In genomic region chr11:98434296-98434695, GRCh38 we compare ENCODE assay signal across 27 cellular contexts.
"Had no signal": no experiment of that assay in that cellular context is flagged by ENCODE, and none has a peak within 500 bp of the region (broad histone marks: within the 10 kb centered on the region; RNA-seq: fewer than 3 reads in every experiment).

No MANE protein-coding gene starts in this region.

- H3K27ac Mint-ChIP-seq: activated CD4-positive, alpha-beta T cell treated with anti-CD3 and anti-CD28 coated beads, Interleukin-2, amount 10 ng/mL, durations not matched to agents 7 days and 5 days; activated CD8-positive, alpha-beta T cell treated with anti-CD3 and anti-CD28 coated beads for 36 hours; activated naive CD4-positive, alpha-beta T cell treated with anti-CD3 and anti-CD28 coated beads for 36 hours; activated naive CD4-positive, alpha-beta T cell treated with anti-CD3 and anti-CD28 coated beads, Interleukin-2, amount 50 U/mL, for 24 hours; activated naive CD8-positive, alpha-beta T cell treated with anti-CD3 and anti-CD28 coated beads for 36 hours; activated naive CD8-positive, alpha-beta T cell treated with anti-CD3 and anti-CD28 coated beads, Interleukin-2, amount 50 U/mL, for 24 hours; activated T-helper 17 cell treated with anti-CD3 and anti-CD28 coated beads, Interleukin-2, amount 50 U/mL, for 72 hours; T-helper 17 cell; T-helper 2 cell treated with Interferon-gamma antibody and Interleukin-4, amounts not matched to agents 5 μg/mL and 100 μg/mL, for 36 hours; WTC11 had no signal

- ATAC-seq: activated CD8-positive, alpha-beta T cell treated with anti-CD3 and anti-CD28 coated beads for 36 hours; activated naive CD8-positive, alpha-beta T cell treated with anti-CD3 and anti-CD28 coated beads, Interleukin-2, amount 50 U/mL, for 24 hours; activated T-cell treated with anti-CD3 and anti-CD28 coated beads, Interleukin-2, amount 50 U/mL, for 4 hours; activated T-helper 17 cell treated with anti-CD3 and anti-CD28 coated beads, Interleukin-2, amount 50 U/mL, for 72 hours; body of pancreas; esophagus mucosa; T-helper 17 cell; WTC11 had no signal

- H3K27me3 ChIP-seq: adrenal gland, body of pancreas, colonic mucosa had no signal

- H3K4me3 Mint-ChIP-seq: activated CD4-positive, alpha-beta T cell treated with anti-CD3 and anti-CD28 coated beads, Interleukin-2, amount 10 ng/mL, durations not matched to agents 7 days and 5 days; activated CD8-positive, alpha-beta T cell treated with anti-CD3 and anti-CD28 coated beads for 36 hours; activated naive CD4-positive, alpha-beta T cell treated with anti-CD3 and anti-CD28 coated beads for 36 hours; activated naive CD4-positive, alpha-beta T cell treated with anti-CD3 and anti-CD28 coated beads, Interleukin-2, amount 50 U/mL, for 24 hours; activated naive CD8-positive, alpha-beta T cell treated with anti-CD3 and anti-CD28 coated beads for 36 hours; activated naive CD8-positive, alpha-beta T cell treated with anti-CD3 and anti-CD28 coated beads, Interleukin-2, amount 50 U/mL, for 24 hours; activated T-cell treated with anti-CD3 and anti-CD28 coated beads, Interleukin-2, amount 50 U/mL, for 4 hours; activated T-helper 17 cell treated with anti-CD3 and anti-CD28 coated beads, Interleukin-2, amount 50 U/mL, for 72 hours; T-helper 17 cell; T-helper 2 cell treated with Interferon-gamma antibody and Interleukin-4, amounts not matched to agents 5 μg/mL and 100 μg/mL, for 36 hours; WTC11 had no signal

- H3K27me3 Mint-ChIP-seq: activated CD4-positive, alpha-beta T cell treated with anti-CD3 and anti-CD28 coated beads, Interleukin-2, amount 10 ng/mL, durations not matched to agents 7 days and 5 days; activated CD8-positive, alpha-beta T cell treated with anti-CD3 and anti-CD28 coated beads for 36 hours; activated naive CD4-positive, alpha-beta T cell treated with anti-CD3 and anti-CD28 coated beads, Interleukin-2, amount 50 U/mL, for 24 hours; activated naive CD8-positive, alpha-beta T cell treated with anti-CD3 and anti-CD28 coated beads for 36 hours; activated naive CD8-positive, alpha-beta T cell treated with anti-CD3 and anti-CD28 coated beads, Interleukin-2, amount 50 U/mL, for 24 hours; activated T-helper 17 cell treated with anti-CD3 and anti-CD28 coated beads, Interleukin-2, amount 50 U/mL, for 72 hours; T-helper 17 cell had no signal

- H3K36me3 ChIP-seq: adrenal gland, colonic mucosa had no signal

- H3K4me1 ChIP-seq: adrenal gland, body of pancreas, colonic mucosa had no signal

- H3K4me3 ChIP-seq: adrenal gland, body of pancreas, colonic mucosa had no signal

- H3K9me3 ChIP-seq: adrenal gland, body of pancreas, colonic mucosa had no signal

- H3K36me3 Mint-ChIP-seq: activated naive CD4-positive, alpha-beta T cell treated with anti-CD3 and anti-CD28 coated beads, Interleukin-2, amount 50 U/mL, for 24 hours; activated naive CD8-positive, alpha-beta T cell treated with anti-CD3 and anti-CD28 coated beads for 36 hours had no signal

- H3K27ac ChIP-seq: adrenal gland, body of pancreas, colonic mucosa, VCaP had no signal

- DNase-seq: activated CD4-positive, alpha-beta T cell treated with anti-CD3 and anti-CD28 coated beads for 1 hour; activated CD4-positive, alpha-beta T cell treated with anti-CD3 and anti-CD28 coated beads for 4 hours; activated CD4-positive, alpha-beta T cell treated with anti-CD3 and anti-CD28 coated beads, Interleukin-2, amount 10 ng/mL, durations not matched to agents 7 days and 5 days; activated CD4-positive, alpha-beta T cell treated with anti-CD3 and anti-CD28 coated beads, Interleukin-2, amount 50 U/mL, for 4 hours; activated CD8-positive, alpha-beta memory T cell treated with anti-CD3 and anti-CD28 coated beads for 24 hours; activated CD8-positive, alpha-beta T cell treated with anti-CD3 and anti-CD28 coated beads for 36 hours; activated effector memory CD4-positive, alpha-beta T cell treated with Interleukin-2 at 50 U/mL for 16 hours; activated naive CD4-positive, alpha-beta T cell treated with anti-CD3 and anti-CD28 coated beads for 36 hours; activated naive CD8-positive, alpha-beta T cell treated with anti-CD3 and anti-CD28 coated beads for 36 hours; activated naive CD8-positive, alpha-beta T cell treated with anti-CD3 and anti-CD28 coated beads, Interleukin-2, amount 50 U/mL, for 24 hours; activated T-cell treated with anti-CD3 and anti-CD28 coated beads, Interleukin-2, amount 50 U/mL, for 4 hours; adrenal gland; aorta; body of pancreas; caudate nucleus; colonic mucosa; effector CD8-positive, alpha-beta T cell; foreskin fibroblast; T-helper 1 cell; T-helper 17 cell; T1000 had no signal

- H3K4me1 Mint-ChIP-seq: activated CD4-positive, alpha-beta T cell treated with anti-CD3 and anti-CD28 coated beads, Interleukin-2, amount 10 ng/mL, durations not matched to agents 7 days and 5 days; activated naive CD4-positive, alpha-beta T cell treated with anti-CD3 and anti-CD28 coated beads, Interleukin-2, amount 50 U/mL, for 24 hours; activated naive CD8-positive, alpha-beta T cell treated with anti-CD3 and anti-CD28 coated beads for 36 hours; activated naive CD8-positive, alpha-beta T cell treated with anti-CD3 and anti-CD28 coated beads, Interleukin-2, amount 50 U/mL, for 24 hours; activated T-helper 17 cell treated with anti-CD3 and anti-CD28 coated beads, Interleukin-2, amount 50 U/mL, for 72 hours; T-helper 17 cell; WTC11 had no signal
